10 cellular contexts compared by ENCODE assay signal in the genomic region with DNA sequence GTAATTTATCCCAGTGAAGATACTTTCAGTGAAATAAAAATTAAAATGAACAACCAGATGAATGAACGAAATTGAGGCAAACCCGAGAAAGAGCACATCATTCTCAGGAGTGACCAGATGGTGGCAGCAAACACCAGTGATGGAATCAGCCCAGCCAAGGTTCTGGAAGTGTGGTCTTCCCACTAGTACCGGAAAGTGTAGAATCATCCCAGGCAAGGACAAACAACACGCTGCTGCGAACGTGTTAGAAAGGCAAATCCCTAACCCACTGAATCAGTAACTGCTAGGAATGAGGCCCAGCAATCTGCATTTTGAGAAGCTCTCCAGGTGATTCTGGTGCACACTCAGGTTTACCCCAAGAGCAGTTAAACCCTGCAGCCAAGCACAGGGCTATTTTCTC. TPM values are rescaled to one million over a fixed set of nuclear protein-coding genes. Genes with fewer than 3 reads are reported as not detected.
DNase-seq lines count a peak whose midpoint lies in the region; ATAC-seq, FAIRE-seq and TF ChIP-seq lines count a peak whose summit lies in the region.
"Had no signal": no experiment of that assay in that cellular context is flagged by ENCODE, and none has a peak within 500 bp of the region (broad histone marks: within the 10 kb centered on the region; RNA-seq: fewer than 3 reads in every experiment).

No MANE protein-coding gene starts in this region.

- H3K27me3 ChIP-seq in CD8-positive, alpha-beta T cell (ENCODE audit: insufficient read depth, low read length), result no peaks in the 10 kb centered on the region
- no peaks in the 10 kb centered on the region; a peak in 1 of 4 replicates for H3K27me3 ChIP-seq in GM12878 (replicated peaks in 1 of 2; ENCODE audit: control insufficient read depth in 2 of 2, insufficient read depth in 2 of 2, low read length in 1 of 2)
- no peaks in the 10 kb centered on the region for H3K27me3 ChIP-seq in thoracic aorta (replicated peaks; ENCODE audit: insufficient read depth)

- peaks cover 3% of the 10 kb centered on the region for H3K9me3 Mint-ChIP-seq in CD8-positive, alpha-beta T cell
- H3K9me3 Mint-ChIP-seq: T-cell had no signal

- DNase-seq in CD8-positive, alpha-beta T cell, result peak in 2 of 7 experiments; percentile 19 to 48
- DNase-seq in GM18507 (ENCODE audit: extremely low spot score, insufficient read length, low read depth) (peak; percentile 46), NCI-H446 (lab: John Stamatoyannopoulos, UW) (peak; percentile 44 to 58), GM12878 (ENCODE audit: low read depth, low spot score) (no peak), inferior parietal cortex (ENCODE audit: extremely low spot score) (peak; percentile 82), thoracic aorta (ENCODE audit: low spot score) (no peak)
- DNase-seq in effector CD8-positive, alpha-beta T cell (lab: John Stamatoyannopoulos, UW), result no peak
- DNase-seq: naive B cell had no signal

- no peak overlapping the region for H2AFZ ChIP-seq in GM12878 (ENCODE audit: control insufficient read depth, low read depth, low read length)

- no peak for TF ChIP-seq POLR2A in GM12878 (IDR thresholded peaks at IDR 0.05; ENCODE audit: low read depth, low read length)

- intact Hi-C loops in CD8-positive, alpha-beta T cell (cut with DNase I, micrococcal nuclease), result loop anchor here in 1 of 2 experiments (10.0 kb wide), 1 partner anchor 680 kb away; no protein-coding TSS in a partner anchor
- intact Hi-C loops in GM12878 (cut with micrococcal nuclease; ENCODE audit: unreplicated experiment), result loop anchor here (1.0 to 2.0 kb wide), 2 partner anchors 630 to 680 kb away; no protein-coding TSS in a partner anchor

- no peak for TF ChIP-seq EP300 in GM12878 (IDR thresholded peaks at IDR 0.05; ENCODE audit: borderline replicate concordance in 1 of 2, control insufficient read depth in 1 of 2, low read depth in 2 of 2, low read length in 2 of 2)

- CTCF ChIA-PET in CD8-positive, alpha-beta T cell (lab: Charles Lee), result interaction anchor here (0.8 to 1.5 kb wide), 7 partner anchors 10 to 631 kb away, joined by 3 to 6 read pairs (median 3); no protein-coding TSS in a partner anchor
- CTCF ChIA-PET in GM12878 (lab: Yijun Ruan, JAX), result interaction anchor here (0.6 to 4.3 kb wide), 14 partner anchors 10 to 681 kb away, joined by 3 to 61 read pairs (median 5); no protein-coding TSS in a partner anchor

- TF ChIP-seq CTCF in CD8-positive, alpha-beta T cell (IDR thresholded peaks at IDR 0.05), result peak; percentile 60
- TF ChIP-seq CTCF in GM12878 (IDR thresholded peaks at IDR 0.05 in 2 of 3, conservative IDR thresholded peaks at IDR 0.05 in 1 of 3; ENCODE audit: control insufficient read depth in 2 of 3, extremely low read depth in 1 of 3, insufficient read depth in 1 of 3, low read depth in 3 of 3, low read length in 3 of 3) (peak; percentile 79 to 85 (median 79); a peak in 5 of 6 replicates), thoracic aorta (IDR thresholded peaks at IDR 0.05) (peak; percentile 60)

- FAIRE-seq in GM18507 (lab: Jason Lieb, UNC) (peak; percentile 78), GM12878 (lab: Jason Lieb, UNC) (peak; percentile 98)

- H3K36me3 ChIP-seq in CD8-positive, alpha-beta T cell (ENCODE audit: insufficient read depth, low read length), result no peaks in the 10 kb centered on the region
- H3K36me3 ChIP-seq in GM12878 (ENCODE audit: control insufficient read depth in 2 of 2, insufficient read depth in 2 of 2, low read length in 1 of 2), result no peaks in the 10 kb centered on the region
- no peaks in the 10 kb centered on the region for H3K36me3 ChIP-seq in thoracic aorta

- H3K27ac Mint-ChIP-seq in CD8-positive, alpha-beta T cell, result no peak overlapping the region
- H3K27ac Mint-ChIP-seq: T-cell had no signal

- SMC1A ChIA-PET in GM12878 (lab: Charles Lee; ENCODE audit: uncharacterized antibody, unreplicated experiment), result interaction anchor here (1.1 to 3.6 kb wide), 3 partner anchors 213 to 681 kb away, joined by 3 to 27 read pairs (median 9); no protein-coding TSS in a partner anchor

- POLR2A ChIA-PET in CD8-positive, alpha-beta T cell (lab: Charles Lee), result interaction anchor here (0.8 kb wide), 1 partner anchor 12 kb away, joined by 3 read pairs; no protein-coding TSS in a partner anchor
- POLR2A ChIA-PET in GM12878 (lab: Charles Lee), result no interaction called here

- peak; percentile 82 for TF ChIP-seq RAD21 in GM12878 (IDR thresholded peaks at IDR 0.05; ENCODE audit: insufficient read depth, low read depth, low read length)

- no peaks in the 10 kb centered on the region for H3K36me3 Mint-ChIP-seq in CD8-positive, alpha-beta T cell
- H3K36me3 Mint-ChIP-seq: naive B cell, T-cell had no signal

- RAD21 ChIA-PET in GM12878 (lab: Charles Lee; ENCODE audit: unreplicated experiment), result interaction anchor here (0.8 to 2.0 kb wide), 6 partner anchors 12 to 717 kb away, joined by 3 to 16 read pairs (median 3); no protein-coding TSS in a partner anchor

- H3K4me2 ChIP-seq in GM12878 (ENCODE audit: control insufficient read depth, insufficient read depth), result no peak overlapping the region

- no peaks in the 10 kb centered on the region for H3K79me2 ChIP-seq in GM12878 (ENCODE audit: control insufficient read depth, insufficient read depth, low read length)

- BruUV-seq in GM12878 (replicated peaks; lab: Mats Ljungman, UMichigan), result no TSS peak

- peaks cover 31% of the 10 kb centered on the region for H3K27me3 Mint-ChIP-seq in CD8-positive, alpha-beta T cell (ENCODE audit: low read depth)

- in situ Hi-C loops in GM12878 (cut with MboI), result loop anchor here (10.0 kb wide), 1 partner anchor 330 kb away; no protein-coding TSS in a partner anchor

- H3K4me1 ChIP-seq in CD8-positive, alpha-beta T cell (ENCODE audit: insufficient read depth, low read length), result no peaks in the 10 kb centered on the region
- H3K4me1 ChIP-seq in GM12878 (ENCODE audit: control insufficient read depth, insufficient read depth, low read length) (no peaks in the 10 kb centered on the region), thoracic aorta (ENCODE audit: control insufficient read depth in 1 of 2, low read depth in 2 of 2) (no peaks in the 10 kb centered on the region)

- H4K20me1 ChIP-seq in GM12878 (ENCODE audit: control insufficient read depth, insufficient read depth), result no peaks in the 10 kb centered on the region

- no peaks in the 10 kb centered on the region for H3K9me3 ChIP-seq in CD8-positive, alpha-beta T cell (ENCODE audit: low read length)
- H3K9me3 ChIP-seq in GM12878 (replicated peaks; ENCODE audit: control insufficient read depth, insufficient read depth, low read length) (peaks cover under 1% of the 10 kb centered on the region; the same call in 2 of the 3 replicates), thoracic aorta (no peaks in the 10 kb centered on the region)

- no peak overlapping the region for H3K4me3 ChIP-seq in CD8-positive, alpha-beta T cell (ENCODE audit: low read depth, low read length)
- H3K4me3 ChIP-seq in GM12878 (no peak overlapping the region), thoracic aorta (no peak overlapping the region)

- ATAC-seq in CD8-positive, alpha-beta T cell, result no peak
- peak; percentile 69 for ATAC-seq in GM12878
- no peak for ATAC-seq in thoracic aorta (ENCODE audit: insufficient number of reproducible peaks, low FRiP score, low read depth)
- no peak for ATAC-seq in GM21576 (IDR thresholded peaks at IDR 0.05; ENCODE audit: unreplicated experiment)

- H3K9ac ChIP-seq in GM12878 (ENCODE audit: control insufficient read depth, insufficient read depth, low read length), result no peak overlapping the region

- H3K4me1 Mint-ChIP-seq in CD8-positive, alpha-beta T cell (ENCODE audit: low read depth), result peaks cover 3% of the 10 kb centered on the region

- 0% methylated on average over 6 of the region's 6 CpGs for WGBS in GM12878 (ENCODE audit: insufficient coverage, insufficient replicate concordance, low lambda C conversion rate, missing lambda C conversion rate)

- no peak overlapping the region for H3K4me3 Mint-ChIP-seq in CD8-positive, alpha-beta T cell
- H3K4me3 Mint-ChIP-seq: naive B cell, T-cell had no signal

- no peak overlapping the region for H3K27ac ChIP-seq in CD8-positive, alpha-beta T cell (ENCODE audit: low read depth, low read length)
- H3K27ac ChIP-seq in GM12878 (ENCODE audit: control insufficient read depth, insufficient read depth) (no peak overlapping the region), thoracic aorta (no peak overlapping the region)

RNA-seq across cellular contexts. Expression of a gene that starts 15.5 kb away (rescaled TPM):
- not detected for total RNA-seq in CD8-positive, alpha-beta T cell
- not detected in 2 replicates for total RNA-seq in GM12878 (2013; cell fraction: nucleolus; rRNA removed)
- total RNA-seq in GM12878 (2014; rRNA removed) (not detected in 2 replicates), GM12878 (2014; rRNA removed; fragmentation: Illumina TruSeq; extraction: Trizol) (not detected in 2 replicates), GM12878 (2021) (not detected in 2 replicates), thoracic aorta (not detected)
- not detected for polyA plus RNA-seq in GM12878 (2011; ENCODE audit: low read depth)
- polyA plus RNA-seq in GM12878 (2011; rRNA removed) (not detected in 2 replicates), GM12878 (2014; fragmentation: Illumina TruSeq; extraction: Trizol) (not detected in 2 replicates), GM12878 (2014; fragmentation: Nextera tagmentation; extraction: Ambion mirVana) (not detected), GM12878 (2014; rRNA removed) (not detected in 2 replicates), GM12878 (2016; fragmentation: Nextera tagmentation; extraction: Ambion mirVana) (not detected)
- not detected in 2 replicates for polyA plus RNA-seq in GM12878 (2011; cell fraction: cytosol; rRNA removed)
- polyA plus RNA-seq in GM12878 (2011; cell fraction: nucleus; rRNA removed), result not detected in 2 replicates
- polyA plus RNA-seq in GM12878 (2012), result not detected in 2 replicates
- polyA minus RNA-seq in GM12878 (2011; rRNA and poly(A)+ RNA removed), result not detected in 2 replicates
- polyA minus RNA-seq in GM12878 (2011; cell fraction: cytosol; rRNA and poly(A)+ RNA removed), result not detected in 2 replicates
- polyA minus RNA-seq in GM12878 (2011; cell fraction: nucleus; rRNA and poly(A)+ RNA removed), result not detected in 2 replicates
- total RNA-seq: T-cell had no signal

RNA-seq across cellular contexts. Expression of a gene that starts 19.2 kb away (rescaled TPM):
- total RNA-seq in CD8-positive, alpha-beta T cell, result not detected
- total RNA-seq in GM12878 (2013; cell fraction: nucleolus; rRNA removed), result not detected in 2 replicates
- total RNA-seq in GM12878 (2014; rRNA removed) (not detected in 2 replicates), GM12878 (2014; rRNA removed; fragmentation: Illumina TruSeq; extraction: Trizol) (not detected in 2 replicates), GM12878 (2021) (not detected in 2 replicates), thoracic aorta (not detected)
- not detected for polyA plus RNA-seq in GM12878 (2011; ENCODE audit: low read depth)
- polyA plus RNA-seq in GM12878 (2011; rRNA removed) (not detected in 2 replicates), GM12878 (2014; fragmentation: Illumina TruSeq; extraction: Trizol) (not detected in 2 replicates), GM12878 (2014; fragmentation: Nextera tagmentation; extraction: Ambion mirVana) (not detected), GM12878 (2014; rRNA removed) (not detected in 2 replicates), GM12878 (2016; fragmentation: Nextera tagmentation; extraction: Ambion mirVana) (not detected)
- polyA plus RNA-seq in GM12878 (2011; cell fraction: cytosol; rRNA removed), result not detected in 2 replicates
- not detected in 2 replicates for polyA plus RNA-seq in GM12878 (2011; cell fraction: nucleus; rRNA removed)
- polyA plus RNA-seq in GM12878 (2012), result not detected in 2 replicates
- not detected in 2 replicates for polyA minus RNA-seq in GM12878 (2011; rRNA and poly(A)+ RNA removed)
- not detected in 2 replicates for polyA minus RNA-seq in GM12878 (2011; cell fraction: cytosol; rRNA and poly(A)+ RNA removed)
- not detected in 2 replicates for polyA minus RNA-seq in GM12878 (2011; cell fraction: nucleus; rRNA and poly(A)+ RNA removed)
- total RNA-seq: T-cell had no signal

RNA-seq across cellular contexts. Expression of a gene that starts 55.7 kb away (rescaled TPM):
- total RNA-seq in CD8-positive, alpha-beta T cell, result 10 to 100 TPM; 37.2 to 38.7 TPM
- 48.7 and 58.7 TPM in 2 replicates for total RNA-seq in GM12878 (2013; cell fraction: nucleolus; rRNA removed)
- total RNA-seq in GM12878 (2014; rRNA removed), result 6.8 and 8.4 TPM in 2 replicates
- 9.6 and 11.4 TPM in 2 replicates for total RNA-seq in GM12878 (2014; rRNA removed; fragmentation: Illumina TruSeq; extraction: Trizol)
- 15.0 and 15.6 TPM in 2 replicates for total RNA-seq in GM12878 (2021)
- 5.8 TPM for polyA plus RNA-seq in GM12878 (2011; ENCODE audit: low read depth)
- polyA plus RNA-seq in GM12878 (2011; rRNA removed), result 11.8 and 16.2 TPM in 2 replicates
- 6.7 and 7.6 TPM in 2 replicates for polyA plus RNA-seq in GM12878 (2011; cell fraction: cytosol; rRNA removed)
- polyA plus RNA-seq in GM12878 (2011; cell fraction: nucleus; rRNA removed), result 17.7 and 20.8 TPM in 2 replicates
- 6.8 and 8.1 TPM in 2 replicates for polyA plus RNA-seq in GM12878 (2012)
- 7.9 and 9.2 TPM in 2 replicates for polyA plus RNA-seq in GM12878 (2014; fragmentation: Illumina TruSeq; extraction: Trizol)
- 1 to 10 TPM; 4.3 to 6.6 TPM for polyA plus RNA-seq in GM12878 (2014; fragmentation: Nextera tagmentation; extraction: Ambion mirVana)
- polyA plus RNA-seq in GM12878 (2014; rRNA removed), result 4.9 and 6.1 TPM in 2 replicates
- polyA plus RNA-seq in GM12878 (2016; fragmentation: Nextera tagmentation; extraction: Ambion mirVana), result 1 to 10 TPM; 7.8 to 9.8 TPM
- polyA minus RNA-seq in GM12878 (2011; rRNA and poly(A)+ RNA removed), result 40.6 and 69.3 TPM in 2 replicates
- polyA minus RNA-seq in GM12878 (2011; cell fraction: cytosol; rRNA and poly(A)+ RNA removed), result 5.9 and 8.0 TPM in 2 replicates
- polyA minus RNA-seq in GM12878 (2011; cell fraction: nucleus; rRNA and poly(A)+ RNA removed), result 20.3 and 27.0 TPM in 2 replicates
- total RNA-seq in thoracic aorta, result 10 to 100 TPM; 37.7 to 50.4 TPM

Comparison
In these comparisons a context has a peak if more than half of its experiments do, and no peak if none do; other contexts are left out.
1. DNase-seq: peak in GM18507 (single experiment), NCI-H446 (2 of 2) and inferior parietal cortex (single experiment); none in GM12878 (single experiment), thoracic aorta (single experiment) and effector CD8-positive, alpha-beta T cell (single experiment).
2. Peak in every context shown above with its lines, with median percentiles within 50 percentile points of each other: CTCF ChIP-seq.